Comparison of ENCODE assay signal across 11 cellular contexts in genomic region chr7:351681-352480, GRCh38.
DNase-seq lines count a peak whose midpoint lies in the region; ATAC-seq and TF ChIP-seq lines count a peak whose summit lies in the region.
"Had no signal": no experiment of that assay in that cellular context is flagged by ENCODE, and none has a peak within 500 bp of the region (broad histone marks: within the 10 kb centered on the region; RNA-seq: fewer than 3 reads in every experiment).

No MANE protein-coding gene starts in this region.

- TF ChIP-seq CTCF in thyroid gland (IDR thresholded peaks at IDR 0.05), result no peak

- intact Hi-C loops in activated T-helper 2 cell treated with anti-CD3 and anti-CD28 coated beads, Interferon-gamma antibody, Interleukin-2, Interleukin-4, amounts not matched to agents 10 μg/mL and 5 μg/mL and 100 μg/mL, durations not matched to agents 14 hours and 24 hours and 36 hours (cut with micrococcal nuclease), result no loop called here
- intact Hi-C loops in thyroid gland (cut with DNase I), result no loop called here

- DNase-seq in Ammon's horn (ENCODE audit: low spot score), result peak; percentile 43
- DNase-seq in activated CD4-positive, CD25-positive, alpha-beta regulatory T cell treated with anti-CD3 and anti-CD28 coated beads, Interleukin-2, amount 50 U/mL, for 16 hours (ENCODE audit: low read depth, low spot score), result peak; percentile 27
- DNase-seq in activated T-helper 2 cell treated with anti-CD3 and anti-CD28 coated beads, Interferon-gamma antibody, Interleukin-2, Interleukin-4, amounts not matched to agents 10 μg/mL and 5 μg/mL and 100 μg/mL, durations not matched to agents 14 hours and 24 hours and 36 hours (ENCODE audit: low spot score), result no peak
- peak; percentile 58 for DNase-seq in natural killer cell treated with Interleukin-12 subunit alpha and Interleukin-12 subunit beta and Interleukin-15 and Interleukin-18, amount 100 ng/mL, for 72 hours (ENCODE audit: low spot score)
- DNase-seq in thyroid gland, result no peak
- no peak for DNase-seq in NCI-H2196 treated with DMSO at 0.1 percent for 48 hours (lab: John Stamatoyannopoulos, UW; ENCODE audit: unreplicated experiment)
- DNase-seq: EL, NCI-H510A treated with DMSO at 0.1 percent for 48 hours had no signal

- H3K27ac ChIP-seq in thyroid gland, result no peak overlapping the region
- H3K27ac ChIP-seq: SJSA1 had no signal

- no peak for TF ChIP-seq POLR2A in thyroid gland (IDR thresholded peaks at IDR 0.05)

- WGBS in thyroid gland, 2 donors, result 81 to 87% methylated on average over 37 to 40 of the region's 41 CpGs

- H3K27me3 ChIP-seq in thyroid gland, result no peaks in the 10 kb centered on the region
- H3K27me3 ChIP-seq: SJSA1 had no signal

- H3K36me3 Mint-ChIP-seq in activated T-helper 2 cell treated with anti-CD3 and anti-CD28 coated beads, Interferon-gamma antibody, Interleukin-2, Interleukin-4, amounts not matched to agents 10 μg/mL and 5 μg/mL and 100 μg/mL, durations not matched to agents 14 hours and 24 hours and 36 hours (ENCODE audit: low read depth), result no peaks in the 10 kb centered on the region
- no peaks in the 10 kb centered on the region for H3K36me3 Mint-ChIP-seq in natural killer cell treated with Interleukin-12 subunit alpha and Interleukin-12 subunit beta and Interleukin-15 and Interleukin-18, amount 100 ng/mL, for 72 hours

- H3K4me3 ChIP-seq in thyroid gland (replicated peaks in 1 of 3), result no peak overlapping the region
- H3K4me3 ChIP-seq: SJSA1 had no signal

- H3K4me1 Mint-ChIP-seq in activated T-helper 2 cell treated with anti-CD3 and anti-CD28 coated beads, Interferon-gamma antibody, Interleukin-2, Interleukin-4, amounts not matched to agents 10 μg/mL and 5 μg/mL and 100 μg/mL, durations not matched to agents 14 hours and 24 hours and 36 hours (ENCODE audit: low read depth), result peaks cover 8% of the 10 kb centered on the region
- H3K4me1 Mint-ChIP-seq in natural killer cell treated with Interleukin-12 subunit alpha and Interleukin-12 subunit beta and Interleukin-15 and Interleukin-18, amount 100 ng/mL, for 72 hours (ENCODE audit: low read depth in 2 of 2), result peaks cover 10 to 13% of the 10 kb centered on the region in 2 donors

- peaks cover 2% of the 10 kb centered on the region for H3K27me3 Mint-ChIP-seq in activated T-helper 2 cell treated with anti-CD3 and anti-CD28 coated beads, Interferon-gamma antibody, Interleukin-2, Interleukin-4, amounts not matched to agents 10 μg/mL and 5 μg/mL and 100 μg/mL, durations not matched to agents 14 hours and 24 hours and 36 hours (ENCODE audit: low read depth)
- peaks cover 0 to 3% of the 10 kb centered on the region in 2 donors for H3K27me3 Mint-ChIP-seq in natural killer cell treated with Interleukin-12 subunit alpha and Interleukin-12 subunit beta and Interleukin-15 and Interleukin-18, amount 100 ng/mL, for 72 hours

- no peaks in the 10 kb centered on the region for H3K9me3 ChIP-seq in thyroid gland
- H3K9me3 ChIP-seq: SJSA1 had no signal

- ATAC-seq in natural killer cell treated with Interleukin-12 subunit alpha and Interleukin-12 subunit beta and Interleukin-15 and Interleukin-18, amount 100 ng/mL, for 72 hours, result peak in 1 of 2 donors; percentile 30
- ATAC-seq in GM19463 (IDR thresholded peaks at IDR 0.05; ENCODE audit: unreplicated experiment), result no peak
- no peak for ATAC-seq in GM19324 (IDR thresholded peaks at IDR 0.05; ENCODE audit: low FRiP score, unreplicated experiment)

- peak overlapping the region; percentile 66 for H3K27ac Mint-ChIP-seq in activated T-helper 2 cell treated with anti-CD3 and anti-CD28 coated beads, Interferon-gamma antibody, Interleukin-2, Interleukin-4, amounts not matched to agents 10 μg/mL and 5 μg/mL and 100 μg/mL, durations not matched to agents 14 hours and 24 hours and 36 hours
- peak overlapping the region; percentile 34 to 40 for H3K27ac Mint-ChIP-seq in natural killer cell treated with Interleukin-12 subunit alpha and Interleukin-12 subunit beta and Interleukin-15 and Interleukin-18, amount 100 ng/mL, for 72 hours

- H3K9me3 Mint-ChIP-seq in activated T-helper 2 cell treated with anti-CD3 and anti-CD28 coated beads, Interferon-gamma antibody, Interleukin-2, Interleukin-4, amounts not matched to agents 10 μg/mL and 5 μg/mL and 100 μg/mL, durations not matched to agents 14 hours and 24 hours and 36 hours, result no peaks in the 10 kb centered on the region
- no peaks in the 10 kb centered on the region for H3K9me3 Mint-ChIP-seq in natural killer cell treated with Interleukin-12 subunit alpha and Interleukin-12 subunit beta and Interleukin-15 and Interleukin-18, amount 100 ng/mL, for 72 hours

- H3K4me1 ChIP-seq in thyroid gland, result peaks cover 0 to 6% of the 10 kb centered on the region in 2 donors
- H3K4me1 ChIP-seq: SJSA1 had no signal

- peak overlapping the region; percentile 70 for H3K4me3 Mint-ChIP-seq in activated T-helper 2 cell treated with anti-CD3 and anti-CD28 coated beads, Interferon-gamma antibody, Interleukin-2, Interleukin-4, amounts not matched to agents 10 μg/mL and 5 μg/mL and 100 μg/mL, durations not matched to agents 14 hours and 24 hours and 36 hours (ENCODE audit: low read depth)
- peak overlapping the region; percentile 68 for H3K4me3 Mint-ChIP-seq in natural killer cell treated with Interleukin-12 subunit alpha and Interleukin-12 subunit beta and Interleukin-15 and Interleukin-18, amount 100 ng/mL, for 72 hours

- no peaks in the 10 kb centered on the region for H3K36me3 ChIP-seq in thyroid gland
- H3K36me3 ChIP-seq: SJSA1 had no signal

Comparison
In these comparisons a context has a peak if more than half of its experiments do, and no peak if none do; other contexts are left out.
1. DNase-seq: peak in Ammon's horn (single experiment), activated CD4-positive, CD25-positive, alpha-beta regulatory T cell treated with anti-CD3 and anti-CD28 coated beads, Interleukin-2, amount 50 U/mL, for 16 hours (single experiment) and natural killer cell treated with Interleukin-12 subunit alpha and Interleukin-12 subunit beta and Interleukin-15 and Interleukin-18, amount 100 ng/mL, for 72 hours (single experiment); none in activated T-helper 2 cell treated with anti-CD3 and anti-CD28 coated beads, Interferon-gamma antibody, Interleukin-2, Interleukin-4, amounts not matched to agents 10 μg/mL and 5 μg/mL and 100 μg/mL, durations not matched to agents 14 hours and 24 hours and 36 hours (single experiment), thyroid gland (0 of 2) and NCI-H2196 treated with DMSO at 0.1 percent for 48 hours (single experiment).